ENCODE assay signal across 20 cellular contexts in genomic region chr11:124618863-124619262, GRCh38. TPM values are rescaled to one million over a fixed set of nuclear protein-coding genes. Genes with fewer than 3 reads are reported as not detected.
"Had no signal": no experiment of that assay in that cellular context is flagged by ENCODE, and none has a peak within 500 bp of the region (broad histone marks: within the 10 kb centered on the region; RNA-seq: fewer than 3 reads in every experiment).

No MANE protein-coding gene starts in this region.

- H3K27ac ChIP-seq: SJCRH30 had no signal

- H3K4me3 ChIP-seq: MG63, SJCRH30 had no signal

- DNase-seq: Karpas-422, KG1, MG63, NCI-H1092 treated with DMSO at 0.1 percent for 48 hours, NCI-H1436, NCI-H187, NCI-H2029, NCI-H2081 treated with DMSO at 0.1 percent for 48 hours, NCI-H2171, NCI-H226, NCI-H446, NCI-H524, SHP77 treated with DMSO at 0.1 percent for 48 hours, SJCRH30, T-helper 1 cell had no signal

- ATAC-seq: Panc1, Right ventricle myocardium inferior, SK-N-SH treated with all-trans-retinoic acid at 6 μM for 48 hours had no signal

- H3K27me3 ChIP-seq: SJCRH30 had no signal

- H3K36me3 ChIP-seq: MG63, SJCRH30 had no signal

- H3K9me3 ChIP-seq: MG63, SJCRH30 had no signal

RNA-seq across cellular contexts. Expression of gene PANX3, which starts 7.6 kb away (rescaled TPM):
- total RNA-seq: HT-29, Right ventricle myocardium inferior, RPMI7951, SJCRH30 had no signal

RNA-seq across cellular contexts. Expression of gene OR8A1, which starts 49.1 kb away (rescaled TPM):
- total RNA-seq: HT-29, Right ventricle myocardium inferior, RPMI7951, SJCRH30 had no signal
